28 cellular contexts compared by ENCODE assay signal in genomic region chr5:136768457-136768856, GRCh38.
DNase-seq lines count a peak whose midpoint lies in the region; ATAC-seq, FAIRE-seq and TF ChIP-seq lines count a peak whose summit lies in the region.
"Had no signal": no experiment of that assay in that cellular context is flagged by ENCODE, and none has a peak within 500 bp of the region (broad histone marks: within the 10 kb centered on the region; RNA-seq: fewer than 3 reads in every experiment).

No MANE protein-coding gene starts in this region.

- no peak for TF ChIP-seq CTCF in breast epithelium (IDR thresholded peaks at IDR 0.05)

- H3K4me1 ChIP-seq in breast epithelium, result no peaks in the 10 kb centered on the region
- H3K4me1 ChIP-seq: adrenal gland, body of pancreas had no signal

- H3K4me3 ChIP-seq in breast epithelium, result no peak overlapping the region
- H3K4me3 ChIP-seq: adrenal gland, body of pancreas had no signal

- in situ Hi-C loops in T47D (cut with HindIII; ENCODE audit: low pct_unique_long_range_greater_than_20kb, low sequenced_read_pairs), result no loop called here

- DNase-seq in T47D (ENCODE audit: low read depth in 1 of 2, low spot score in 1 of 2) (peak; percentile 23 to 61), breast epithelium (ENCODE audit: low spot score in 2 of 2) (no peak), HTR-8/SVneo (ENCODE audit: insufficient read length, low spot score) (no peak), HPDE6-E6E7 (ENCODE audit: extremely low spot score) (no peak), KG1 (lab: John Stamatoyannopoulos, UW) (no peak)
- no peak for DNase-seq in stimulated activated CD4-positive, alpha-beta T cell treated with anti-CD3 and anti-CD28 coated beads, Interleukin-4, amount 100 ng/mL, for 1 hour
- DNase-seq: activated CD4-positive, alpha-beta memory T cell treated with anti-CD3 and anti-CD28 coated beads for 36 hours; activated CD4-positive, alpha-beta T cell treated with anti-CD3 and anti-CD28 coated beads for 1 hour; activated CD8-positive, alpha-beta memory T cell treated with anti-CD3 and anti-CD28 coated beads, Interleukin-2, amount 50 U/mL, for 4 hours; activated naive CD4-positive, alpha-beta T cell treated with anti-CD3 and anti-CD28 coated beads, Interleukin-2, amount 10 ng/mL, durations not matched to agents 7 days and 5 days; adrenal gland; body of pancreas; Calu3; cerebellar nuclear complex; dermis blood vessel endothelial cell; DMS79 treated with DMSO at 0.1 percent for 48 hours; endodermal cell; GDM1; mammary epithelial cell; NCI-H2107; NCI-H748 treated with DMSO at 0.1 percent for 48 hours; stimulated activated naive CD4-positive, alpha-beta T cell had no signal

- TF ChIP-seq POLR2A in breast epithelium (IDR thresholded peaks at IDR 0.05), result no peak

- no peak for FAIRE-seq in HTR-8/SVneo (lab: Jason Lieb, UNC)
- FAIRE-seq: RCC 7860 had no signal

- H3K27me3 ChIP-seq in breast epithelium, result no peaks in the 10 kb centered on the region
- H3K27me3 ChIP-seq: adrenal gland, body of pancreas had no signal

- H3K9me3 ChIP-seq in breast epithelium, result no peaks in the 10 kb centered on the region
- H3K9me3 ChIP-seq: adrenal gland, body of pancreas had no signal

- intact Hi-C loops in breast epithelium (cut with DNase I; ENCODE audit: low total_unique reads), result no loop called here

- ATAC-seq in GM21619 (IDR thresholded peaks at IDR 0.05; ENCODE audit: unreplicated experiment) (peak; percentile 52), HG03196 (IDR thresholded peaks at IDR 0.05; ENCODE audit: unreplicated experiment) (peak; percentile 60)
- ATAC-seq: body of pancreas, HCT116 had no signal

- no peak overlapping the region for H3K27ac ChIP-seq in breast epithelium
- H3K27ac ChIP-seq: 22Rv1, adrenal gland, body of pancreas, C4-2B had no signal

- no peaks in the 10 kb centered on the region for H3K36me3 ChIP-seq in breast epithelium
- H3K36me3 ChIP-seq: adrenal gland had no signal

Comparison
In these comparisons a context has a peak if more than half of its experiments do, and no peak if none do; other contexts are left out.
1. DNase-seq: peak in T47D (2 of 2); none in breast epithelium (0 of 2), HTR-8/SVneo (single experiment), HPDE6-E6E7 (single experiment), stimulated activated CD4-positive, alpha-beta T cell treated with anti-CD3 and anti-CD28 coated beads, Interleukin-4, amount 100 ng/mL, for 1 hour (single experiment) and KG1 (single experiment).